8 cellular contexts compared by ENCODE assay signal in the genomic region with DNA sequence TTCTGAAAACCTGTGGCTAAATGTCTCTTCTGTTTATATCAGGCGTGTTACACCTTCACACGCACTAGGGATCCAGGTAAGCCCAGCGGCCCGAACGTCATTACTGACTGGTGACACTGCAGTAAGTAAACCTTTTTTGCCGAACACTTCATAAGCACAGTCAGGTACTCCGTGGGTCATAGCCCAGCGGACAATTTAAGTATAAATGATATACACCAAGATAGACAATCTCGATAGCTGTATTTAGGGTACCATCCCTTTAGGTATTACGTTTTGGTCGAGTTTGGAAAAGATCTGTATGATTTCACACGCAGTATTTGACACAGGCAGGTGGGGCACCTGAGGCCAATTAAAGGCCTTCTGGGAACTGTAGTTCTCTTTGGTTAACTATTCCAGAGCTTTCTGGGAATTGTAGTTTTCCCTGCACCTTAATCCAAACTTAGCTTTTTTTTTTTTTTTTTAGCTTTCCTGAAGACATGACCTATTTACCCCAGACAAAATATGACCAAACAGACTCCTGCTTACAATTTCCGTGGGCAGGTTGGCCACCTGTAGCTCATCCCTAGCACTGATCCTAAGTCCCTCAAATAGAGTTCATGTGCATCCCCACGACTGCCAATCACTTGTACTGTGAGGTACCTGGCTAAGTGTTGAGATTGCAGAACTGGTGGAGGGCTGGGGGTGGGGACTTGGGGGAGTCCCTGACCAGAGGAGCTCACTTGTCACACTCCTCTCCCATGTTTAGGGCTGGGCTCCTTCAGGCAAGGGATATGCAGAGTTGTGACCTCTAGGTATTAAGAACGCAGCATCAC. TPM values are rescaled to one million over a fixed set of nuclear protein-coding genes. Genes with fewer than 3 reads are reported as not detected.
DNase-seq lines count a peak whose midpoint lies in the region; ATAC-seq, FAIRE-seq and TF ChIP-seq lines count a peak whose summit lies in the region.

No MANE protein-coding gene starts in this region.

- peak in 1 of 3 donors; percentile 10 for TF ChIP-seq CTCF in breast epithelium (IDR thresholded peaks at IDR 0.05)
- peak in 1 of 3 experiments; percentile 11 for TF ChIP-seq CTCF in keratinocyte (optimal IDR thresholded peaks at IDR 0.05 in 1 of 3, IDR thresholded peaks at IDR 0.05 in 1 of 3, conservative IDR thresholded peaks at IDR 0.05 in 1 of 3; ENCODE audit: extremely low read depth in 1 of 3, insufficient read depth in 2 of 3, low read length in 3 of 3)
- TF ChIP-seq CTCF in spleen (IDR thresholded peaks at IDR 0.05 in 8 of 11, conservative IDR thresholded peaks at IDR 0.05 in 3 of 11): peak in 1 of 11 experiments; percentile 24

- no peak for ATAC-seq in GM19035 (IDR thresholded peaks at IDR 0.05; ENCODE audit: unreplicated experiment)

- H3K9me3 ChIP-seq in ES-I3 (ENCODE audit: control insufficient read depth, insufficient read depth, low read length) (no peaks in the 10 kb centered on the region), SJSA1 (replicated peaks) (no peaks in the 10 kb centered on the region), breast epithelium (no peaks in the 10 kb centered on the region), keratinocyte (ENCODE audit: control insufficient read depth, low read depth, low read length) (no peaks in the 10 kb centered on the region), spleen (no peaks in the 10 kb centered on the region)

- DNase-seq in Kasumi-1 (lab: John Stamatoyannopoulos, UW) (peak; percentile 59 to 67), SJSA1 (ENCODE audit: low read depth in 1 of 2, low spot score in 2 of 2) (peak in 1 of 2 experiments; percentile 44), breast epithelium (ENCODE audit: low spot score in 2 of 2) (no peak), keratinocyte (ENCODE audit: low read depth, low spot score) (no peak), spleen (peak; percentile 80), occipital lobe (lab: John Stamatoyannopoulos, UW) (no peak)

- H3K27ac ChIP-seq in SJSA1: no peak overlapping the region; the same call in 1 of the 2 replicates
- peak overlapping the region; percentile 86 to 89 for H3K27ac ChIP-seq in breast epithelium
- peak overlapping the region; percentile 74 for H3K27ac ChIP-seq in keratinocyte (ENCODE audit: control insufficient read depth, insufficient read depth, low read length)
- H3K27ac ChIP-seq in spleen: peak overlapping the region; percentile 80 to 90 (median 86)

- H3K27me3 ChIP-seq in SJSA1 (replicated peaks) (no peaks in the 10 kb centered on the region), breast epithelium (no peaks in the 10 kb centered on the region), keratinocyte (ENCODE audit: control insufficient read depth, extremely low read depth, insufficient read depth, low read length) (no peaks in the 10 kb centered on the region), spleen (replicated peaks in 1 of 7) (no peaks in the 10 kb centered on the region)

- FAIRE-seq in keratinocyte (lab: Jason Lieb, UNC): peak; percentile 20

- H3K36me3 ChIP-seq in ES-I3 (ENCODE audit: insufficient read depth, low read length) (peaks cover 8% of the 10 kb centered on the region), SJSA1 (peaks cover 28% of the 10 kb centered on the region), breast epithelium (no peaks in the 10 kb centered on the region), keratinocyte (ENCODE audit: control insufficient read depth in 2 of 2, extremely low read depth in 1 of 2, insufficient read depth in 2 of 2, low read length in 2 of 2) (peaks cover 1 to 5% of the 10 kb centered on the region in 2 experiments), spleen (peaks cover 0 to 30% (median 18%) of the 10 kb centered on the region in 6 donors)

- H2AFZ ChIP-seq in keratinocyte (ENCODE audit: control insufficient read depth, low read length): peak overlapping the region; percentile 89

- H3K4me1 ChIP-seq in ES-I3 (ENCODE audit: insufficient read depth, low read length) (no peaks in the 10 kb centered on the region), SJSA1 (replicated peaks) (peaks cover 29% of the 10 kb centered on the region), breast epithelium (peaks cover 0 to 4% of the 10 kb centered on the region in 2 donors), keratinocyte (ENCODE audit: control insufficient read depth, extremely low read depth, insufficient read depth, low read length) (peaks cover 13% of the 10 kb centered on the region), spleen (peaks cover 36 to 68% (median 57%) of the 10 kb centered on the region in 6 donors)

- 7 to 10% (median 8%) methylated on average over 15 of the region's 15 CpGs for WGBS in spleen, 5 donors

- H3K4me3 ChIP-seq in SJSA1 (peak overlapping the region; percentile 86), breast epithelium (peak overlapping the region; percentile 88 to 99 (median 94)), keratinocyte (ENCODE audit: control insufficient read depth in 2 of 3, extremely low read depth in 1 of 3, insufficient read depth in 2 of 3, low read depth in 1 of 3, low read length in 3 of 3) (peak overlapping the region; percentile 83 to 88 (median 85)), spleen (peak overlapping the region; percentile 73 to 100 (median 96))

- H3K9ac ChIP-seq in ES-I3 (ENCODE audit: low read depth, low read length) (peak overlapping the region; percentile 99), keratinocyte (ENCODE audit: control insufficient read depth, extremely low read depth, insufficient read depth, low read length) (peak overlapping the region; percentile 80)

- H3K79me2 ChIP-seq in keratinocyte (ENCODE audit: control insufficient read depth, insufficient read depth, low read length): no peaks in the 10 kb centered on the region

- H3K9me1 ChIP-seq in keratinocyte (ENCODE audit: control insufficient read depth, extremely low read depth, insufficient read depth, low read length): no peaks in the 10 kb centered on the region

- H4K20me1 ChIP-seq in keratinocyte (ENCODE audit: control insufficient read depth, extremely low read depth, insufficient read depth, low read length): no peaks in the 10 kb centered on the region

- H3K4me2 ChIP-seq in keratinocyte (ENCODE audit: control insufficient read depth, extremely low read depth, insufficient read depth, low read depth, low read length): peak overlapping the region; percentile 95

- dilution Hi-C loops in keratinocyte (cut with MboI; ENCODE audit: extremely low pct_ligation_motif_present, low sequenced_read_pairs): no loop called here

- intact Hi-C loops in breast epithelium (cut with DNase I; ENCODE audit: low total_unique reads): no loop called here
- intact Hi-C loops in spleen (cut with DNase I; ENCODE audit: low total_unique reads): no loop called here

- TF ChIP-seq POLR2A in breast epithelium (IDR thresholded peaks at IDR 0.05) (no peak), spleen (IDR thresholded peaks at IDR 0.05) (no peak)

RNA-seq across cellular contexts. Expression of gene EHMT2, which starts 0.9 kb away (rescaled TPM):
- 33.8 and 40.4 TPM in 2 replicates for total RNA-seq in SJSA1 (2014; rRNA removed; shearing (Covaris generic))
- 10 to 100 TPM; 34.6 to 37.5 (median 37.0) TPM for total RNA-seq in breast epithelium
- polyA plus RNA-seq in keratinocyte: 17.6 to 26.5 TPM (median 17.7 TPM) in 3 replicates
- 6.1 TPM for polyA plus RNA-seq in keratinocyte (2011; ENCODE audit: low read depth)
- polyA plus RNA-seq in keratinocyte (2011; cell fraction: cytosol; rRNA removed): 11.6 and 20.2 TPM in 2 replicates
- 33.0 and 40.7 TPM in 2 replicates for polyA plus RNA-seq in keratinocyte (2011; cell fraction: nucleus; rRNA removed)
- polyA plus RNA-seq in keratinocyte (2012; ENCODE audit: low replicate concordance): 13.7 and 26.0 TPM in 2 replicates
- 37.6 to 74.9 TPM (median 41.4 TPM) in 3 replicates for polyA minus RNA-seq in keratinocyte
- polyA minus RNA-seq in keratinocyte (2011; cell fraction: cytosol; rRNA and poly(A)+ RNA removed): 27.2 TPM
- 18.8 and 20.5 TPM in 2 replicates for polyA minus RNA-seq in keratinocyte (2011; cell fraction: nucleus; rRNA and poly(A)+ RNA removed)
- total RNA-seq in spleen: 10 to 100 TPM; 38.6 to 60.7 (median 49.0) TPM
- polyA plus RNA-seq in spleen: 10 to 100 TPM; 36.5 to 66.1 (median 57.7) TPM
- 83.9 TPM for total RNA-seq in occipital lobe

RNA-seq across cellular contexts. Expression of gene ZBTB12, which starts 3.5 kb away (rescaled TPM):
- total RNA-seq in SJSA1 (2014; rRNA removed; shearing (Covaris generic)): 0.53 and 2.0 TPM in 2 replicates
- 1 to 10 TPM in 2 of 3 donors, under 1 TPM in 1; 0.64 to 3.3 (median 1.9) TPM for total RNA-seq in breast epithelium
- polyA plus RNA-seq in keratinocyte: 0.55 to 0.64 TPM (median 0.63 TPM) in 3 replicates
- polyA plus RNA-seq in keratinocyte (2011; ENCODE audit: low read depth): 0.14 TPM
- polyA plus RNA-seq in keratinocyte (2011; cell fraction: cytosol; rRNA removed): 0.56 and 0.77 TPM in 2 replicates
- 0.42 and 1.1 TPM in 2 replicates for polyA plus RNA-seq in keratinocyte (2011; cell fraction: nucleus; rRNA removed)
- 0.38 and 2.2 TPM in 2 replicates for polyA plus RNA-seq in keratinocyte (2012; ENCODE audit: low replicate concordance)
- 0.73 to 2.1 TPM (median 0.96 TPM) in 3 replicates for polyA minus RNA-seq in keratinocyte
- polyA minus RNA-seq in keratinocyte (2011; cell fraction: cytosol; rRNA and poly(A)+ RNA removed): 2.1 TPM
- polyA minus RNA-seq in keratinocyte (2011; cell fraction: nucleus; rRNA and poly(A)+ RNA removed): 0.39 and 0.74 TPM in 2 replicates
- total RNA-seq in spleen: 1 to 10 TPM; 1.3 to 4.6 (median 4.2) TPM
- polyA plus RNA-seq in spleen: 1 to 10 TPM; 1.5 to 4.3 (median 2.4) TPM
- total RNA-seq in occipital lobe: 25.6 TPM

RNA-seq across cellular contexts. Expression of gene SLC44A4, which starts 19.6 kb away (rescaled TPM):
- total RNA-seq in SJSA1 (2014; rRNA removed; shearing (Covaris generic)): not detected in 2 replicates
- total RNA-seq in breast epithelium: 10 to 100 TPM in 2 of 3 donors, under 1 TPM in 1; 0.32 to 35.4 (median 10.5) TPM
- 0.06 to 0.25 TPM (median 0.18 TPM) in 3 replicates for polyA plus RNA-seq in keratinocyte
- not detected for polyA plus RNA-seq in keratinocyte (2011; ENCODE audit: low read depth)
- 0.12 and 0.13 TPM in 2 replicates for polyA plus RNA-seq in keratinocyte (2011; cell fraction: cytosol; rRNA removed)
- 0.16 and 0.83 TPM in 2 replicates for polyA plus RNA-seq in keratinocyte (2011; cell fraction: nucleus; rRNA removed)
- 0.15 and 0.16 TPM in 2 replicates for polyA plus RNA-seq in keratinocyte (2012; ENCODE audit: low replicate concordance)
- 0.13 to 0.22 TPM in 2 of 3 replicates, not detected in the other for polyA minus RNA-seq in keratinocyte
- polyA minus RNA-seq in keratinocyte (2011; cell fraction: cytosol; rRNA and poly(A)+ RNA removed): not detected
- 0.62 TPM in 1 of 2 replicates, not detected in the other for polyA minus RNA-seq in keratinocyte (2011; cell fraction: nucleus; rRNA and poly(A)+ RNA removed)
- 1 to 10 TPM; 1.0 to 5.9 (median 3.3) TPM for total RNA-seq in spleen
- polyA plus RNA-seq in spleen: under 1 TPM; 0.20 to 0.83 (median 0.26) TPM
- not detected for total RNA-seq in occipital lobe

RNA-seq across cellular contexts. Expression of gene C2, which starts 29.1 kb away (rescaled TPM):
- 0.47 and 0.53 TPM in 2 replicates for total RNA-seq in SJSA1 (2014; rRNA removed; shearing (Covaris generic))
- 10 to 100 TPM; 10.2 to 54.2 (median 15.4) TPM for total RNA-seq in breast epithelium
- polyA plus RNA-seq in keratinocyte: 0.04 TPM in 1 of 3 replicates, not detected in the others
- polyA plus RNA-seq in keratinocyte (2011; ENCODE audit: low read depth): 0.46 TPM
- polyA plus RNA-seq in keratinocyte (2011; cell fraction: cytosol; rRNA removed): not detected in 2 replicates
- polyA plus RNA-seq in keratinocyte (2011; cell fraction: nucleus; rRNA removed): 0.20 and 0.24 TPM in 2 replicates
- 1.0 TPM in 1 of 2 replicates, not detected in the other for polyA plus RNA-seq in keratinocyte (2012; ENCODE audit: low replicate concordance)
- polyA minus RNA-seq in keratinocyte: not detected in 3 replicates
- not detected for polyA minus RNA-seq in keratinocyte (2011; cell fraction: cytosol; rRNA and poly(A)+ RNA removed)
- not detected in 2 replicates for polyA minus RNA-seq in keratinocyte (2011; cell fraction: nucleus; rRNA and poly(A)+ RNA removed)
- 100 to 1,000 TPM in 2 of 7 donors, 10 to 100 TPM in 5; 62.5 to 173 (median 83.2) TPM for total RNA-seq in spleen
- polyA plus RNA-seq in spleen: 10 to 100 TPM; 17.2 to 28.4 (median 25.4) TPM
- total RNA-seq in occipital lobe: 4.7 TPM

RNA-seq across cellular contexts. Expression of gene NEU1, which starts 35.8 kb away (rescaled TPM):
- total RNA-seq in SJSA1 (2014; rRNA removed; shearing (Covaris generic)): 38.1 and 38.6 TPM in 2 replicates
- 10 to 100 TPM; 44.6 to 57.3 (median 48.9) TPM for total RNA-seq in breast epithelium
- 27.9 to 44.4 TPM (median 38.6 TPM) in 3 replicates for polyA plus RNA-seq in keratinocyte
- polyA plus RNA-seq in keratinocyte (2011; ENCODE audit: low read depth): 27.7 TPM
- polyA plus RNA-seq in keratinocyte (2011; cell fraction: cytosol; rRNA removed): 21.5 and 26.6 TPM in 2 replicates
- polyA plus RNA-seq in keratinocyte (2011; cell fraction: nucleus; rRNA removed): 57.0 and 60.0 TPM in 2 replicates
- polyA plus RNA-seq in keratinocyte (2012; ENCODE audit: low replicate concordance): 22.5 and 56.8 TPM in 2 replicates
- 21.8 to 42.7 TPM (median 38.9 TPM) in 3 replicates for polyA minus RNA-seq in keratinocyte
- polyA minus RNA-seq in keratinocyte (2011; cell fraction: cytosol; rRNA and poly(A)+ RNA removed): 29.5 TPM
- polyA minus RNA-seq in keratinocyte (2011; cell fraction: nucleus; rRNA and poly(A)+ RNA removed): 28.9 and 29.7 TPM in 2 replicates
- total RNA-seq in spleen: 10 to 100 TPM; 28.6 to 60.7 (median 39.0) TPM
- 10 to 100 TPM; 14.0 to 22.6 (median 19.4) TPM for polyA plus RNA-seq in spleen
- total RNA-seq in occipital lobe: 20.3 TPM

Comparison
In these comparisons a context has a peak if more than half of its experiments do, and no peak if none do; other contexts are left out.
1. DNase-seq: peak in Kasumi-1 (2 of 2) and spleen (single experiment); none in breast epithelium (0 of 2), keratinocyte (single experiment) and occipital lobe (single experiment).
2. Peak in every context shown above with its lines, with median percentiles within 50 percentile points of each other: H3K4me3 ChIP-seq.